Comparison of ENCODE assay signal across 8 cellular contexts in genomic region chr1:151909167-151910149, GRCh38. TPM values are rescaled to one million over a fixed set of nuclear protein-coding genes. Genes with fewer than 3 reads are reported as not detected.
DNase-seq lines count a peak whose midpoint lies in the region; ATAC-seq lines count a peak whose summit lies in the region.

Gene THEM4 (minus strand): TSS chr1:151909511. CDS start chr1:151909458, 53 bp downstream.

- H3K36me3 ChIP-seq in CD4-positive, alpha-beta memory T cell (ENCODE audit: insufficient read depth, low read length): no peaks in the 10 kb centered on the region

- ATAC-seq in GM19397 (IDR thresholded peaks at IDR 0.05; ENCODE audit: unreplicated experiment) (peak; percentile 99), HG03565 (IDR thresholded peaks at IDR 0.05; ENCODE audit: unreplicated experiment) (peak; percentile 92)

- CTCF ChIA-PET in CD4-positive, alpha-beta memory T cell (lab: Charles Lee; ENCODE audit: partially characterized antibody): interaction anchor here (0.7 to 4.5 kb wide), 10 partner anchors 11 to 125 kb away, joined by 3 to 48 read pairs (median 4); no protein-coding TSS in a partner anchor

- peaks cover 22 to 48% (median 39%) of the 10 kb centered on the region in 4 donors for H3K4me1 Mint-ChIP-seq in CD4-positive, alpha-beta memory T cell

- peak; percentile 81 to 90 (median 83) for DNase-seq in CD4-positive, alpha-beta memory T cell
- DNase-seq in OCI-M1 (lab: John Stamatoyannopoulos, UW) (peak; percentile 99), activated T-cell treated with anti-CD3 and anti-CD28 coated beads for 4 hours (peak; percentile 86), epithelial cell of prostate (ENCODE audit: low read depth, low spot score) (peak; percentile 49), mucosa of gallbladder (ENCODE audit: low spot score) (peak; percentile 95)
- peak; percentile 97 for DNase-seq in stimulated activated CD8-positive, alpha-beta memory T cell treated with anti-CD3 and anti-CD28 coated beads, Interleukin-4, amount 100 ng/mL, for 24 hours (ENCODE audit: low read depth)

- H3K9me3 Mint-ChIP-seq in CD4-positive, alpha-beta memory T cell: peaks cover 0 to 19% (median 12%) of the 10 kb centered on the region in 8 donors

- peak within 1 kb of the TSS; percentile 61 for H3K27ac ChIP-seq in CD4-positive, alpha-beta memory T cell (ENCODE audit: low read depth, low read length)
- H3K27ac ChIP-seq in epithelial cell of prostate: peak within 1 kb of the TSS; percentile 74

- peak within 1 kb of the TSS; percentile 73 to 94 (median 89) for H3K27ac Mint-ChIP-seq in CD4-positive, alpha-beta memory T cell

- peak within 1 kb of the TSS; percentile 83 to 91 (median 86) for H3K4me3 Mint-ChIP-seq in CD4-positive, alpha-beta memory T cell

- H3K36me3 Mint-ChIP-seq in CD4-positive, alpha-beta memory T cell: peaks cover 24 to 31% of the 10 kb centered on the region in 2 donors

- no peaks in the 10 kb centered on the region for H3K27me3 ChIP-seq in CD4-positive, alpha-beta memory T cell (ENCODE audit: insufficient read depth, low read length)

- peaks cover 0 to 8% of the 10 kb centered on the region in 2 donors for H3K9me3 ChIP-seq in CD4-positive, alpha-beta memory T cell (ENCODE audit: control insufficient read depth in 1 of 2, low read length in 2 of 2)

- H3K4me1 ChIP-seq in CD4-positive, alpha-beta memory T cell (ENCODE audit: insufficient read depth, low read length): peaks cover 53% of the 10 kb centered on the region

- POLR2A ChIA-PET in CD4-positive, alpha-beta memory T cell (lab: Charles Lee; ENCODE audit: partially characterized antibody): interaction anchor here (0.6 to 9.6 kb wide), 17 partner anchors 8 to 131 kb away, joined by 3 to 248 read pairs (median 4); partner anchors contain the start of gene C2CD4D

- intact Hi-C loops in CD4-positive, alpha-beta memory T cell (cut with micrococcal nuclease): loop anchor here (5.0 kb wide), 1 partner anchor 72 kb away; the partner anchor contains the start of gene C2CD4D

- peak within 1 kb of the TSS; percentile 76 to 79 for H3K4me3 ChIP-seq in CD4-positive, alpha-beta memory T cell (ENCODE audit: low read length in 2 of 2)

- no peaks in the 10 kb centered on the region for H3K27me3 Mint-ChIP-seq in CD4-positive, alpha-beta memory T cell

RNA-seq across cellular contexts. Expression of gene THEM4, which starts in this region (rescaled TPM):
- total RNA-seq in CD4-positive, alpha-beta memory T cell: 100 to 1,000 TPM; 105 to 106 TPM
- 100 to 1,000 TPM; 113 to 122 TPM for polyA plus RNA-seq in CD4-positive, alpha-beta memory T cell
- 12.0 TPM for total RNA-seq in mucosa of gallbladder

Comparison
In these comparisons a context has a peak if more than half of its experiments do, and no peak if none do; other contexts are left out.
1. Peak in every context shown above with its lines: DNase-seq, ATAC-seq, H3K4me3 ChIP-seq and H3K27ac ChIP-seq.
2. DNase-seq: peak in every context shown above with its lines; median percentile 99 in OCI-M1; 97 in stimulated activated CD8-positive, alpha-beta memory T cell treated with anti-CD3 and anti-CD28 coated beads, Interleukin-4, amount 100 ng/mL, for 24 hours; 95 in mucosa of gallbladder; 86 in activated T-cell treated with anti-CD3 and anti-CD28 coated beads for 4 hours; 83 in CD4-positive, alpha-beta memory T cell; 49 in epithelial cell of prostate.